In genomic region chr1:94522304-94522703, GRCh38 we compare ENCODE assay signal across 1 cellular context.
TF ChIP-seq lines count a peak whose summit lies in the region.

No MANE protein-coding gene starts in this region.

TF ChIP-seq in WTC11, 78 proteins besides CTCF, POLR2A, EP300 and RAD21 (continued from another document):
- TF ChIP-seq ZSCAN18 (CRISPR knock-in tag; IDR thresholded peaks at IDR 0.05) = no peak
